Comparison of ENCODE assay signal across 28 cellular contexts in genomic region chr17:71790791-71791190, GRCh38.
A peak's percentile ranks its signal among the peaks of the same experiment; 100 is the strongest.
DNase-seq lines count a peak whose midpoint lies in the region; ATAC-seq, FAIRE-seq and TF ChIP-seq lines count a peak whose summit lies in the region.
"Had no signal": no experiment of that assay in that cellular context is flagged by ENCODE, and none has a peak within 500 bp of the region (broad histone marks: within the 10 kb centered on the region; RNA-seq: fewer than 3 reads in every experiment).

No MANE protein-coding gene starts in this region.

- RAD21 ChIA-PET in HCT116 (lab: Charles Lee; ENCODE audit: low non-redundant PET in 1 of 2, low total read pairs in 2 of 2, uncharacterized antibody in 2 of 2, unreplicated experiment in 2 of 2) = no interaction called here

- no peak overlapping the region for H3K27ac Mint-ChIP-seq in naive thymus-derived CD8-positive, alpha-beta T cell
- H3K27ac Mint-ChIP-seq in activated naive CD8-positive, alpha-beta T cell treated with anti-CD3 and anti-CD28 coated beads, Interleukin-2, amount 50 U/mL, for 24 hours = no peak overlapping the region
- H3K27ac Mint-ChIP-seq: naive thymus-derived CD4-positive, alpha-beta T cell; stimulated activated naive CD8-positive, alpha-beta T cell treated with anti-CD3 and anti-CD28 coated beads, Interleukin-15, Interleukin-2, amounts not matched to agents 100 ng/mL and 50 ng/mL, for 24 hours had no signal

- CTCF ChIA-PET in HCT116 (lab: Charles Lee) = no interaction called here

- H3K9me3 ChIP-seq in HCT116 (ENCODE audit: control insufficient read depth in 1 of 2, insufficient read depth in 1 of 2, low read depth in 1 of 2, low read length in 2 of 2) (no peaks in the 10 kb centered on the region), pancreas (no peaks in the 10 kb centered on the region)
- H3K9me3 ChIP-seq: ascending aorta; BLaER1 treated with 17β-estradiol and CSF1 and Interleukin-3, amounts not matched to agents 10 nM and 100 nM; Caco-2; esophagus muscularis mucosa; thyroid gland had no signal

- H3K27ac ChIP-seq in HCT116 (ENCODE audit: low read depth, low read length) = no peak overlapping the region
- no peak overlapping the region for H3K27ac ChIP-seq in pancreas
- H3K27ac ChIP-seq: ascending aorta; BLaER1 treated with 17β-estradiol and CSF1 and Interleukin-3, amounts not matched to agents 10 nM and 100 nM; esophagus muscularis mucosa; thyroid gland had no signal

- H3K9me2 ChIP-seq in HCT116 (ENCODE audit: insufficient read depth) = no peaks in the 10 kb centered on the region

- TF ChIP-seq CTCF in HCT116 (IDR thresholded peaks at IDR 0.05 in 2 of 3, conservative IDR thresholded peaks at IDR 0.05 in 1 of 3; ENCODE audit: borderline replicate concordance in 1 of 3, insufficient read depth in 1 of 3, low read depth in 2 of 3, low read length in 2 of 3) = no peak
- no peak for TF ChIP-seq CTCF in pancreas (IDR thresholded peaks at IDR 0.05)

- no peak overlapping the region for H3K4me2 ChIP-seq in HCT116 (ENCODE audit: low read length)
- H3K4me2 ChIP-seq: BLaER1 treated with 17β-estradiol and CSF1 and Interleukin-3, amounts not matched to agents 10 nM and 100 nM had no signal

- H3K36me3 Mint-ChIP-seq in naive thymus-derived CD8-positive, alpha-beta T cell = peaks cover 0 to 3% (median 0%) of the 10 kb centered on the region in 3 donors
- no peaks in the 10 kb centered on the region for H3K36me3 Mint-ChIP-seq in activated naive CD8-positive, alpha-beta T cell treated with anti-CD3 and anti-CD28 coated beads, Interleukin-2, amount 50 U/mL, for 24 hours (ENCODE audit: low read depth)
- H3K36me3 Mint-ChIP-seq: naive thymus-derived CD4-positive, alpha-beta T cell had no signal

- peaks cover 0 to 3% (median 0%) of the 10 kb centered on the region in 5 donors for H3K27me3 Mint-ChIP-seq in naive thymus-derived CD8-positive, alpha-beta T cell
- H3K27me3 Mint-ChIP-seq in activated naive CD8-positive, alpha-beta T cell treated with anti-CD3 and anti-CD28 coated beads, Interleukin-2, amount 50 U/mL, for 24 hours = no peaks in the 10 kb centered on the region
- H3K27me3 Mint-ChIP-seq: naive thymus-derived CD4-positive, alpha-beta T cell; stimulated activated naive CD8-positive, alpha-beta T cell treated with anti-CD3 and anti-CD28 coated beads, Interleukin-15, Interleukin-2, amounts not matched to agents 100 ng/mL and 50 ng/mL, for 24 hours had no signal

- no peaks in the 10 kb centered on the region for H3K4me1 Mint-ChIP-seq in naive thymus-derived CD8-positive, alpha-beta T cell
- H3K4me1 Mint-ChIP-seq in activated naive CD8-positive, alpha-beta T cell treated with anti-CD3 and anti-CD28 coated beads, Interleukin-2, amount 50 U/mL, for 24 hours = no peaks in the 10 kb centered on the region
- H3K4me1 Mint-ChIP-seq: naive thymus-derived CD4-positive, alpha-beta T cell had no signal

- POLR2A ChIA-PET in HCT116 (lab: Charles Lee) = no interaction called here
- POLR2A ChIA-PET in naive thymus-derived CD8-positive, alpha-beta T cell (lab: Charles Lee) = no interaction called here

- peak overlapping the region; percentile 21 for H2AFZ ChIP-seq in HCT116 (ENCODE audit: low read depth, low read length, poor library complexity, severe bottlenecking)

- no peak for TF ChIP-seq POLR2A in HCT116 (IDR thresholded peaks at IDR 0.05; ENCODE audit: borderline replicate concordance, extremely low read depth, insufficient read depth, insufficient read length)

- H3K4me3 ChIP-seq in HCT116 (replicated peaks in 1 of 2; ENCODE audit: low read depth in 1 of 2, low read length in 2 of 2) = no peak overlapping the region
- no peak overlapping the region for H3K4me3 ChIP-seq in pancreas
- H3K4me3 ChIP-seq: ascending aorta; BLaER1 treated with 17β-estradiol and CSF1 and Interleukin-3, amounts not matched to agents 10 nM and 100 nM; esophagus muscularis mucosa; thyroid gland had no signal

- H3K9me3 Mint-ChIP-seq in naive thymus-derived CD8-positive, alpha-beta T cell = peaks cover 0 to 15% (median 5%) of the 10 kb centered on the region in 9 donors
- peaks cover 11% of the 10 kb centered on the region for H3K9me3 Mint-ChIP-seq in activated naive CD8-positive, alpha-beta T cell treated with anti-CD3 and anti-CD28 coated beads, Interleukin-2, amount 50 U/mL, for 24 hours
- H3K9me3 Mint-ChIP-seq: activated T-cell treated with anti-CD3 and anti-CD28 coated beads, Interleukin-2, amount 50 U/mL, for 4 hours had no signal

- H3K27me3 ChIP-seq in HCT116 (ENCODE audit: insufficient read depth, low read length) (no peaks in the 10 kb centered on the region), pancreas (no peaks in the 10 kb centered on the region)
- H3K27me3 ChIP-seq: ascending aorta; BLaER1 treated with 17β-estradiol and CSF1 and Interleukin-3, amounts not matched to agents 10 nM and 100 nM; thyroid gland had no signal

- H3K9ac ChIP-seq in HCT116 (ENCODE audit: low read length) = no peak overlapping the region
- H3K9ac ChIP-seq: BLaER1 treated with 17β-estradiol and CSF1 and Interleukin-3, amounts not matched to agents 10 nM and 100 nM had no signal

- no peaks in the 10 kb centered on the region for H3K36me3 ChIP-seq in HCT116 (ENCODE audit: control insufficient read depth in 1 of 2, insufficient read depth in 2 of 2, low read length in 2 of 2)
- no peaks in the 10 kb centered on the region for H3K36me3 ChIP-seq in pancreas
- H3K36me3 ChIP-seq: ascending aorta; BLaER1 treated with 17β-estradiol and CSF1 and Interleukin-3, amounts not matched to agents 10 nM and 100 nM; esophagus muscularis mucosa; thyroid gland had no signal

- no peaks in the 10 kb centered on the region for H3K79me2 ChIP-seq in HCT116 (ENCODE audit: insufficient read depth, low read length)

- H3K4me1 ChIP-seq in HCT116 (ENCODE audit: control insufficient read depth in 1 of 2, insufficient read depth in 2 of 2, low read length in 2 of 2) = peaks cover 0 to 6% of the 10 kb centered on the region in 2 experiments; a peak in 1 of 4 replicates
- H3K4me1 ChIP-seq in pancreas = no peaks in the 10 kb centered on the region
- H3K4me1 ChIP-seq: ascending aorta; BLaER1 treated with 17β-estradiol and CSF1 and Interleukin-3, amounts not matched to agents 10 nM and 100 nM; Caco-2; esophagus muscularis mucosa; thyroid gland had no signal

- no peak for FAIRE-seq in pancreas (lab: Jason Lieb, UNC)
- FAIRE-seq: A204.1 had no signal

- DNase-seq in A172 (ENCODE audit: low spot score) (peak; percentile 34), HCT116 (ENCODE audit: low read depth, low spot score) (no peak), hepatic stellate cell (ENCODE audit: low spot score) (peak; percentile 3), pancreas (no peak)
- no peak for DNase-seq in naive thymus-derived CD8-positive, alpha-beta T cell
- no peak for DNase-seq in activated naive CD8-positive, alpha-beta T cell treated with anti-CD3 and anti-CD28 coated beads, Interleukin-2, amount 50 U/mL, for 24 hours
- DNase-seq: activated CD4-positive, alpha-beta T cell treated with anti-CD3 and anti-CD28 coated beads for 1 hour; activated naive CD4-positive, alpha-beta T cell treated with Interleukin-2 at 50 U/mL for 16 hours; activated T-cell treated with anti-CD3 and anti-CD28 coated beads, Interleukin-2, amount 50 U/mL, for 4 hours; Caco-2; DMS79 treated with DMSO at 0.1 percent for 48 hours; effector CD8-positive, alpha-beta T cell; GOT3; KG1; left colon; mesendoderm; naive thymus-derived CD4-positive, alpha-beta T cell; NCI-H1048; NCI-H187 treated with DMSO at 0.1 percent for 48 hours; SHP77; thyroid gland had no signal

- intact Hi-C loops in HCT116 (cut with micrococcal nuclease) (no loop called here), pancreas (cut with DNase I) (no loop called here)

- no peaks in the 10 kb centered on the region for H4K20me1 ChIP-seq in HCT116 (ENCODE audit: insufficient read depth)
- H4K20me1 ChIP-seq: BLaER1 treated with 17β-estradiol and CSF1 and Interleukin-3, amounts not matched to agents 10 nM and 100 nM had no signal

- 86 to 92% methylated on average over 4 of the region's 4 CpGs for WGBS in pancreas, 2 donors

- no peak overlapping the region for H3K4me3 Mint-ChIP-seq in naive thymus-derived CD8-positive, alpha-beta T cell
- H3K4me3 Mint-ChIP-seq in activated naive CD8-positive, alpha-beta T cell treated with anti-CD3 and anti-CD28 coated beads, Interleukin-2, amount 50 U/mL, for 24 hours = no peak overlapping the region
- H3K4me3 Mint-ChIP-seq: activated T-cell treated with anti-CD3 and anti-CD28 coated beads, Interleukin-2, amount 50 U/mL, for 4 hours; naive thymus-derived CD4-positive, alpha-beta T cell; stimulated activated naive CD8-positive, alpha-beta T cell treated with anti-CD3 and anti-CD28 coated beads, Interleukin-15, Interleukin-2, amounts not matched to agents 100 ng/mL and 50 ng/mL, for 24 hours had no signal

- ATAC-seq in HCT116 (no peak), SK-N-SH treated with all-trans-retinoic acid at 6 μM for 48 hours (peak; percentile 63), GM18519 (IDR thresholded peaks at IDR 0.05; ENCODE audit: low FRiP score, unreplicated experiment) (no peak), pancreas (no peak)
- ATAC-seq in naive thymus-derived CD8-positive, alpha-beta T cell = no peak
- ATAC-seq in activated naive CD8-positive, alpha-beta T cell treated with anti-CD3 and anti-CD28 coated beads, Interleukin-2, amount 50 U/mL, for 24 hours = no peak
- ATAC-seq: activated T-cell treated with anti-CD3 and anti-CD28 coated beads, Interleukin-2, amount 50 U/mL, for 4 hours; left colon; naive thymus-derived CD4-positive, alpha-beta T cell had no signal

- BruUV-seq in HCT116 (replicated peaks; lab: Mats Ljungman, UMichigan) = no TSS peak

- no peak for TF ChIP-seq RAD21 in HCT116 (IDR thresholded peaks at IDR 0.05; ENCODE audit: low read depth)

TF ChIP-seq in HCT116, 20 proteins besides CTCF, POLR2A, EP300 and RAD21 (continues in another document):
- TF ChIP-seq EGR1 (IDR thresholded peaks at IDR 0.05; ENCODE audit: low read depth) = no peak
- TF ChIP-seq MAX (IDR thresholded peaks at IDR 0.05) = no peak
- TF ChIP-seq TCF7L2 (IDR thresholded peaks at IDR 0.05; ENCODE audit: borderline replicate concordance, extremely low read depth, insufficient read depth, insufficient read length) = no peak
- TF ChIP-seq SP1 (IDR thresholded peaks at IDR 0.05; ENCODE audit: low read depth) = no peak
- no peak for TF ChIP-seq SIN3A (IDR thresholded peaks at IDR 0.05; ENCODE audit: low read depth)

TF ChIP-seq in SK-N-SH treated with all-trans-retinoic acid at 6 μM for 48 hours, 23 proteins besides CTCF, POLR2A, EP300 and RAD21 (continues in another document):
- TF ChIP-seq ZNF70 (CRISPR knock-in tag; IDR thresholded peaks at IDR 0.05) (no peak), ZNF8 (CRISPR knock-in tag; IDR thresholded peaks at IDR 0.05) (no peak), ISL1 (CRISPR knock-in tag; IDR thresholded peaks at IDR 0.05) (no peak), TOX (CRISPR knock-in tag; IDR thresholded peaks at IDR 0.05; ENCODE audit: borderline replicate concordance) (no peak), CSDC2 (CRISPR knock-in tag; IDR thresholded peaks at IDR 0.05) (no peak), ARNTL (CRISPR knock-in tag; IDR thresholded peaks at IDR 0.05; ENCODE audit: borderline replicate concordance, low read depth) (no peak)

Comparison
In these comparisons a context has a peak if more than half of its experiments do, and no peak if none do; other contexts are left out.
1. DNase-seq: peak in A172 (single experiment) and hepatic stellate cell (single experiment); none in HCT116 (single experiment), naive thymus-derived CD8-positive, alpha-beta T cell (0 of 10), activated naive CD8-positive, alpha-beta T cell treated with anti-CD3 and anti-CD28 coated beads, Interleukin-2, amount 50 U/mL, for 24 hours (single experiment) and pancreas (0 of 6).